Comparison of ENCODE assay signal across 8 cellular contexts in genomic region chr4:173074501-173074946, GRCh38.
A peak's percentile ranks its signal among the peaks of the same experiment; 100 is the strongest.
DNase-seq lines count a peak whose midpoint lies in the region; ATAC-seq and TF ChIP-seq lines count a peak whose summit lies in the region.

No MANE protein-coding gene starts in this region.

- no peaks in the 10 kb centered on the region for H3K36me3 ChIP-seq in IMR-90 (ENCODE audit: control insufficient read depth, insufficient read depth, low read length)
- no peaks in the 10 kb centered on the region for H3K36me3 ChIP-seq in adipocyte (ENCODE audit: control insufficient read depth, insufficient read depth, low read length, severe bottlenecking)
- no peaks in the 10 kb centered on the region for H3K36me3 ChIP-seq in kidney epithelial cell (ENCODE audit: control insufficient read depth, insufficient read depth, low read length)

- peak overlapping the region in 1 of 7 donors; percentile 5 for H3K27ac Mint-ChIP-seq in CD14-positive monocyte

- H3K4me3 ChIP-seq in IMR-90 (ENCODE audit: insufficient read depth, low read depth, low read length) (no peak overlapping the region), adipocyte (ENCODE audit: low read length) (no peak overlapping the region), kidney epithelial cell (ENCODE audit: low read depth, low read length) (no peak overlapping the region), coronary artery (no peak overlapping the region)

- H3K36me3 Mint-ChIP-seq in CD14-positive monocyte = peaks cover 0 to 4% of the 10 kb centered on the region in 2 donors

- no peak overlapping the region for H3K23ac ChIP-seq in IMR-90 (ENCODE audit: low read depth, low read length)

- no peak overlapping the region for H2BK120ac ChIP-seq in IMR-90 (ENCODE audit: low read depth, low read length)

- H3K56ac ChIP-seq in IMR-90 (ENCODE audit: extremely low read depth, insufficient read depth, low read length) = no peak overlapping the region

- H3K9ac ChIP-seq in IMR-90 (ENCODE audit: low read depth, low read length) = no peak overlapping the region
- no peak overlapping the region for H3K9ac ChIP-seq in adipocyte (ENCODE audit: low read length)

- POLR2A ChIA-PET in IMR-90 (lab: Charles Lee; ENCODE audit: unreplicated experiment) = interaction anchor here (0.6 kb wide), 1 partner anchor 44 kb away, joined by 12 read pairs; no protein-coding TSS in a partner anchor

- no peak overlapping the region for H3K27ac ChIP-seq in IMR-90 (ENCODE audit: insufficient read depth, low read length)
- H3K27ac ChIP-seq in coronary artery = no peak overlapping the region

- no peak overlapping the region for H2BK20ac ChIP-seq in IMR-90 (ENCODE audit: low read depth, low read length)

- H2AFZ ChIP-seq in IMR-90 (replicated peaks; ENCODE audit: low read length, poor library complexity) = no peak overlapping the region

- H3K27me3 Mint-ChIP-seq in CD14-positive monocyte (ENCODE audit: low read depth in 3 of 3) = peaks cover 0 to 1% (median 0%) of the 10 kb centered on the region in 3 donors

- H4K91ac ChIP-seq in IMR-90 (ENCODE audit: insufficient read depth, low read depth, low read length) = no peak overlapping the region

- H3K4me2 ChIP-seq in IMR-90 (ENCODE audit: low read depth, low read length) = no peak overlapping the region

- intact Hi-C loops in CD14-positive monocyte (cut with micrococcal nuclease) (no loop called here), IMR-90 (cut with micrococcal nuclease) (no loop called here)

- no peaks in the 10 kb centered on the region for H3K9me1 ChIP-seq in IMR-90 (ENCODE audit: insufficient read depth, low read length)

- no peak overlapping the region for H2BK15ac ChIP-seq in IMR-90 (ENCODE audit: low read depth, low read length)

- no peaks in the 10 kb centered on the region for H4K20me1 ChIP-seq in IMR-90 (ENCODE audit: insufficient read depth, low read length)

- no peak overlapping the region for H3K14ac ChIP-seq in IMR-90 (replicated peaks; ENCODE audit: low read depth, low read length)

- H3K18ac ChIP-seq in IMR-90 (ENCODE audit: low read depth, low read length) = no peak overlapping the region

- dilution Hi-C loops in IMR-90 (cut with HindIII; ENCODE audit: low sequenced_read_pairs, unreplicated experiment) = no loop called here

- H4K5ac ChIP-seq in IMR-90 (ENCODE audit: low read depth, low read length) = no peak overlapping the region

- no peak overlapping the region for H2AK9ac ChIP-seq in IMR-90 (replicated peaks; ENCODE audit: low read depth, low read length, poor library complexity)

- CTCF ChIA-PET in IMR-90 (lab: Yijun Ruan, JAX) = no interaction called here

- H3K27me3 ChIP-seq in IMR-90 (ENCODE audit: control insufficient read depth, insufficient read depth, low read length) (no peaks in the 10 kb centered on the region), adipocyte (replicated peaks; ENCODE audit: control insufficient read depth, insufficient read depth, low read length) (no peaks in the 10 kb centered on the region), kidney epithelial cell (ENCODE audit: control insufficient read depth, insufficient read depth, low read length) (no peaks in the 10 kb centered on the region)

- no peak overlapping the region for H3K4ac ChIP-seq in IMR-90 (ENCODE audit: low read depth, low read length)

- in situ Hi-C loops in IMR-90 (cut with MboI; ENCODE audit: low sequenced_read_pairs) = no loop called here

- no peaks in the 10 kb centered on the region for H3K79me1 ChIP-seq in IMR-90 (ENCODE audit: low read depth in 1 of 2, low read length in 2 of 2)

- DNase-seq in CD14-positive monocyte (ENCODE audit: low spot score) = peak; percentile 60
- peak; percentile 80 for DNase-seq in IMR-90
- peak; percentile 87 for DNase-seq in adipocyte (ENCODE audit: low read depth)
- peak; percentile 93 for DNase-seq in kidney epithelial cell (ENCODE audit: low read depth)
- DNase-seq in coronary artery (ENCODE audit: low spot score) = no peak
- no peak for DNase-seq in activated T-cell treated with anti-CD3 and anti-CD28 coated beads, Interleukin-2, amount 50 U/mL, for 48 hours

- BruUV-seq in IMR-90 (replicated peaks; lab: Mats Ljungman, UMichigan) = no TSS peak

- peaks cover 2% of the 10 kb centered on the region; the same call in 1 of the 2 replicates for H3K4me1 ChIP-seq in IMR-90 (ENCODE audit: control insufficient read depth, insufficient read depth, low read length)
- peaks cover 11% of the 10 kb centered on the region for H3K4me1 ChIP-seq in adipocyte (ENCODE audit: control insufficient read depth, insufficient read depth, low read length)

- TF ChIP-seq CTCF in CD14-positive monocyte (IDR thresholded peaks at IDR 0.05) (no peak), IMR-90 (conservative IDR thresholded peaks at IDR 0.05; ENCODE audit: low read depth, low read length) (no peak), kidney epithelial cell (IDR thresholded peaks at IDR 0.05; ENCODE audit: insufficient read depth, low read length, poor library complexity, severe bottlenecking) (no peak), coronary artery (IDR thresholded peaks at IDR 0.05) (no peak)

- ATAC-seq in IMR-90 (ENCODE audit: low read depth) (peak; percentile 62), GM19455 (IDR thresholded peaks at IDR 0.05; ENCODE audit: unreplicated experiment) (no peak), GM19328 (IDR thresholded peaks at IDR 0.05; ENCODE audit: unreplicated experiment) (no peak)

- H3K4me3 Mint-ChIP-seq in CD14-positive monocyte = no peak overlapping the region

- no peak overlapping the region for H2BK5ac ChIP-seq in IMR-90 (ENCODE audit: low read depth, low read length, poor library complexity, severe bottlenecking)

- peaks cover 3% of the 10 kb centered on the region; the same call in 1 of the 2 replicates for H3K9me3 ChIP-seq in IMR-90 (ENCODE audit: control insufficient read depth, insufficient read depth, low read length)
- peaks cover 10% of the 10 kb centered on the region for H3K9me3 ChIP-seq in adipocyte (ENCODE audit: control insufficient read depth, low read length)

- no peak overlapping the region for H4K8ac ChIP-seq in IMR-90 (ENCODE audit: low read depth in 2 of 2, low read length in 2 of 2)

- no peak for TF ChIP-seq RAD21 in IMR-90 (IDR thresholded peaks at IDR 0.05; ENCODE audit: low read length)

- H3K9me3 Mint-ChIP-seq in CD14-positive monocyte = peaks cover 6 to 23% (median 17%) of the 10 kb centered on the region in 7 donors

- H2AK5ac ChIP-seq in IMR-90 (ENCODE audit: low read depth, low read length) = no peak overlapping the region

- H3K4me1 Mint-ChIP-seq in CD14-positive monocyte = peaks cover 9% of the 10 kb centered on the region

- no CpG with 5 or more reads among the region's 3 CpGs for WGBS in IMR-90 (ENCODE audit: extremely low coverage in 2 of 2, insufficient read length in 1 of 2), 2 experiments

- TF ChIP-seq POLR2A in IMR-90 (IDR thresholded peaks at IDR 0.05; ENCODE audit: low read depth, low read length) = no peak

TF ChIP-seq in IMR-90, 13 proteins besides CTCF, POLR2A, EP300 and RAD21:
- no peak for TF ChIP-seq RFX5 (IDR thresholded peaks at IDR 0.05; ENCODE audit: low read depth, low read length)
- no peak for TF ChIP-seq MAFK (IDR thresholded peaks at IDR 0.05; ENCODE audit: low read depth, low read length)
- no peak for TF ChIP-seq CHD1 (IDR thresholded peaks at IDR 0.05; ENCODE audit: low read depth, low read length)
- TF ChIP-seq CEBPB (IDR thresholded peaks at IDR 0.05; ENCODE audit: low read depth, low read length) = peak; percentile 93
- peak; percentile 8; the same call in 1 of the 2 replicates for TF ChIP-seq FOS (IDR thresholded peaks at IDR 0.05; ENCODE audit: low read depth, low read length)

Comparison
In these comparisons a context has a peak if more than half of its experiments do, and no peak if none do; other contexts are left out.
1. DNase-seq: peak in CD14-positive monocyte (single experiment), IMR-90 (single experiment), adipocyte (single experiment) and kidney epithelial cell (single experiment); none in coronary artery (single experiment) and activated T-cell treated with anti-CD3 and anti-CD28 coated beads, Interleukin-2, amount 50 U/mL, for 48 hours (0 of 2).